ENCODE assay signal across 8 cellular contexts in genomic region chr3:9916734-9917680, GRCh38. TPM values are rescaled to one million over a fixed set of nuclear protein-coding genes. Genes with fewer than 3 reads are reported as not detected.
A peak's percentile ranks its signal among the peaks of the same experiment; 100 is the strongest.
DNase-seq lines count a peak whose midpoint lies in the region; ATAC-seq and TF ChIP-seq lines count a peak whose summit lies in the region.

TSS of gene IL17RC (plus strand) at chr3:9917098. CDS start at chr3:9917316, 218 bp downstream.

- peak within 1 kb of the TSS; percentile 69 for H3K4me3 Mint-ChIP-seq in activated T-helper 17 cell treated with anti-CD3 and anti-CD28 coated beads, Interleukin-2, amount 50 U/mL, for 72 hours

- peak; percentile 14 for DNase-seq in activated gamma-delta T cell treated with anti-CD3 and anti-CD28 coated beads, Interleukin-2, amount 50 U/mL, for 16 hours (ENCODE audit: low read depth)
- DNase-seq in activated gamma-delta T cell treated with Interleukin-2 at 50 U/mL for 16 hours (no peak), NCI-H526 (lab: John Stamatoyannopoulos, UW) (peak; percentile 73 to 88), fibroblast of peridontal ligament (ENCODE audit: extremely low read depth) (peak; percentile 75), suprapubic skin (ENCODE audit: low spot score in 2 of 2) (peak; percentile 94)
- DNase-seq in central memory CD4-positive, alpha-beta T cell, result no peak

- H3K9me3 Mint-ChIP-seq in activated T-helper 17 cell treated with anti-CD3 and anti-CD28 coated beads, Interleukin-2, amount 50 U/mL, for 72 hours, result no peaks in the 10 kb centered on the region

- no peaks in the 10 kb centered on the region for H3K27me3 Mint-ChIP-seq in activated T-helper 17 cell treated with anti-CD3 and anti-CD28 coated beads, Interleukin-2, amount 50 U/mL, for 72 hours

- H3K27ac Mint-ChIP-seq in activated T-helper 17 cell treated with anti-CD3 and anti-CD28 coated beads, Interleukin-2, amount 50 U/mL, for 72 hours, result peak within 1 kb of the TSS; percentile 38

- no peak for TF ChIP-seq EP300 in suprapubic skin (IDR thresholded peaks at IDR 0.05)

- peak within 1 kb of the TSS; percentile 95 for H3K27ac ChIP-seq in muscle layer of duodenum (ENCODE audit: low read length)
- peak within 1 kb of the TSS; percentile 92 for H3K27ac ChIP-seq in suprapubic skin

- 28% methylated on average over 7 of the region's 19 CpGs for WGBS in suprapubic skin

- H3K36me3 ChIP-seq in muscle layer of duodenum (ENCODE audit: control insufficient read depth in 1 of 2, insufficient read depth in 2 of 2, low read length in 2 of 2), result peaks cover 0 to 4% of the 10 kb centered on the region in 2 donors
- no peaks in the 10 kb centered on the region for H3K36me3 ChIP-seq in suprapubic skin

- peaks cover 10% of the 10 kb centered on the region for H3K4me1 Mint-ChIP-seq in activated T-helper 17 cell treated with anti-CD3 and anti-CD28 coated beads, Interleukin-2, amount 50 U/mL, for 72 hours

- H3K4me3 ChIP-seq in muscle layer of duodenum (ENCODE audit: low read depth in 1 of 2, low read length in 2 of 2) (peak within 1 kb of the TSS; percentile 75 to 79), suprapubic skin (peak within 1 kb of the TSS; percentile 62)

- peaks cover 5% of the 10 kb centered on the region for H3K36me3 Mint-ChIP-seq in activated T-helper 17 cell treated with anti-CD3 and anti-CD28 coated beads, Interleukin-2, amount 50 U/mL, for 72 hours (ENCODE audit: low read depth)

- TF ChIP-seq POLR2A in suprapubic skin (IDR thresholded peaks at IDR 0.05), result no peak

- H3K4me1 ChIP-seq in muscle layer of duodenum (ENCODE audit: control insufficient read depth in 1 of 2, insufficient read depth in 2 of 2, low read length in 2 of 2) (peaks cover 21 to 37% of the 10 kb centered on the region in 2 donors), suprapubic skin (peaks cover 61% of the 10 kb centered on the region)

- H3K27me3 ChIP-seq in muscle layer of duodenum (ENCODE audit: low read depth, low read length) (no peaks in the 10 kb centered on the region), suprapubic skin (no peaks in the 10 kb centered on the region)

- ATAC-seq in activated T-helper 17 cell treated with anti-CD3 and anti-CD28 coated beads, Interleukin-2, amount 50 U/mL, for 72 hours (replicated peaks), result peak; percentile 80

- H3K9me3 ChIP-seq in muscle layer of duodenum (ENCODE audit: control insufficient read depth in 1 of 2, low read length in 2 of 2) (no peaks in the 10 kb centered on the region), suprapubic skin (no peaks in the 10 kb centered on the region)

- no peak for TF ChIP-seq CTCF in suprapubic skin (IDR thresholded peaks at IDR 0.05)

RNA-seq across cellular contexts. Expression of gene IL17RC, which starts in this region (rescaled TPM):
- total RNA-seq in activated T-helper 17 cell treated with anti-CD3 and anti-CD28 coated beads, Interleukin-2, amount 50 U/mL, for 72 hours, result 1 to 10 TPM; 1.2 to 3.5 TPM
- 100 to 1,000 TPM in 3 of 4 donors, 10 to 100 TPM in 1; 92.5 to 185 (median 137) TPM for total RNA-seq in suprapubic skin

Comparison
In these comparisons a context has a peak if more than half of its experiments do, and no peak if none do; other contexts are left out.
1. RNA of gene IL17RC (total RNA-seq): 92.5 to 185 TPM in suprapubic skin; 1.2 to 3.5 TPM in activated T-helper 17 cell treated with anti-CD3 and anti-CD28 coated beads, Interleukin-2, amount 50 U/mL, for 72 hours; every median in the first group is over 10 times any median in the second.
2. DNase-seq: peak in activated gamma-delta T cell treated with anti-CD3 and anti-CD28 coated beads, Interleukin-2, amount 50 U/mL, for 16 hours (single experiment), NCI-H526 (2 of 2), fibroblast of peridontal ligament (single experiment) and suprapubic skin (2 of 2); none in activated gamma-delta T cell treated with Interleukin-2 at 50 U/mL for 16 hours (single experiment) and central memory CD4-positive, alpha-beta T cell (single experiment).